Comparison of ENCODE assay signal across 1 cellular context in the genomic region with DNA sequence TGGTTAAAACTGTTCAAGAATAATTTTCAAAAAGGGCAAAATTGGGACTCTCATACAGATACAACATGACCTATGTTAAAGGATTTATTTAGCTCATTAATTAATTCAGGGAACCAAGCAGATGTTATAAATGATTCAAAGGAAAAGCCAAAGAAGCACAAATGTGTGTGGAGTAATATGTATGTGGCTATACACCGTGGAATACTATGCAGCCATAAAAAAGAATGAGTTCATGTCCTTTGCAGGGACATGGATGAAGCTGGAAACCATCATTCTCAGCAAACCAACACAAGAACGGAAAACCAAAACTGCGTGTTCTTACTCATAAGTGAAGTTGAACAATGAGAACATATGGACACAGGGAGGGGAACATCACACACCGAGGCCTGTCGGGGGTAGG. TPM values are rescaled to one million over a fixed set of nuclear protein-coding genes. Genes with fewer than 3 reads are reported as not detected.
"Had no signal": no experiment of that assay in that cellular context is flagged by ENCODE, and none has a peak within 500 bp of the region (broad histone marks: within the 10 kb centered on the region; RNA-seq: fewer than 3 reads in every experiment).

No MANE protein-coding gene starts in this region.

RNA-seq across cellular contexts. Expression of gene FAM114A1, which starts 48.7 kb away (rescaled TPM):
- total RNA-seq: OCI-LY7 had no signal
